Comparison of ENCODE assay signal across 34 cellular contexts in genomic region chr2:76455910-76456309, GRCh38.
A peak's percentile ranks its signal among the peaks of the same experiment; 100 is the strongest.
DNase-seq lines count a peak whose midpoint lies in the region; ATAC-seq, FAIRE-seq and TF ChIP-seq lines count a peak whose summit lies in the region.
"Had no signal": no experiment of that assay in that cellular context is flagged by ENCODE, and none has a peak within 500 bp of the region (broad histone marks: within the 10 kb centered on the region; RNA-seq: fewer than 3 reads in every experiment).

No MANE protein-coding gene starts in this region.

- TF ChIP-seq POLR2A in HepG2 (IDR thresholded peaks at IDR 0.05; ENCODE audit: insufficient read depth in 1 of 2, low read depth in 2 of 2, low read length in 2 of 2): no peak
- TF ChIP-seq POLR2A in right lobe of liver (IDR thresholded peaks at IDR 0.05): no peak
- no peak for TF ChIP-seq POLR2A in A549 (IDR thresholded peaks at IDR 0.05; ENCODE audit: low read length)
- no peak for TF ChIP-seq POLR2A in transverse colon (IDR thresholded peaks at IDR 0.05)

- H3K4me1 ChIP-seq in HepG2 (ENCODE audit: insufficient read depth, low read length) (no peaks in the 10 kb centered on the region), right lobe of liver (no peaks in the 10 kb centered on the region), A549 (no peaks in the 10 kb centered on the region), transverse colon (no peaks in the 10 kb centered on the region)
- H3K4me1 ChIP-seq: BE2C, BLaER1, Caco-2 had no signal

- H3K9ac ChIP-seq in HepG2 (ENCODE audit: insufficient read depth, low read depth, low read length): no peak overlapping the region
- no peak overlapping the region for H3K9ac ChIP-seq in neural cell (ENCODE audit: low read length)
- H3K9ac ChIP-seq: BLaER1; BLaER1 treated with 17β-estradiol and CSF1 and Interleukin-3, amounts not matched to agents 10 nM and 100 nM had no signal

- H4K20me1 ChIP-seq in HepG2 (ENCODE audit: insufficient read depth, low read length) (no peaks in the 10 kb centered on the region), neural cell (ENCODE audit: insufficient read depth) (no peaks in the 10 kb centered on the region)
- H4K20me1 ChIP-seq: BLaER1; BLaER1 treated with 17β-estradiol and CSF1 and Interleukin-3, amounts not matched to agents 10 nM and 100 nM had no signal

- H3K4me3 Mint-ChIP-seq in type B pancreatic cell: no peak overlapping the region
- H3K4me3 Mint-ChIP-seq: B cell; CD14-positive monocyte; CD4-positive, alpha-beta memory T cell; CD4-positive, alpha-beta T cell; CD4-positive, CD25-positive, alpha-beta regulatory T cell; CD8-positive, alpha-beta memory T cell; CD8-positive, alpha-beta T cell had no signal

- H3K36me3 Mint-ChIP-seq in type B pancreatic cell: no peaks in the 10 kb centered on the region
- H3K36me3 Mint-ChIP-seq: CD14-positive monocyte; CD4-positive, alpha-beta memory T cell; CD4-positive, CD25-positive, alpha-beta regulatory T cell; CD8-positive, alpha-beta memory T cell; CD8-positive, alpha-beta T cell had no signal

- CTCF ChIA-PET in HepG2 (lab: Yijun Ruan, JAX; ENCODE audit: low intra/inter-chr PET ratio, low total read pairs) (no interaction called here), A549 (lab: Yijun Ruan, JAX) (no interaction called here)

- H3K4me2 ChIP-seq in HepG2 (ENCODE audit: low read depth, low read length) (no peak overlapping the region), A549 (no peak overlapping the region), neural cell (ENCODE audit: low read length) (no peak overlapping the region)
- H3K4me2 ChIP-seq: BLaER1; BLaER1 treated with 17β-estradiol and CSF1 and Interleukin-3, amounts not matched to agents 10 nM and 100 nM had no signal

- ATAC-seq in HepG2: no peak
- no peak for ATAC-seq in right lobe of liver
- ATAC-seq in A549: no peak
- ATAC-seq: CD8-positive, alpha-beta T cell had no signal

- no peak overlapping the region for H3K27ac Mint-ChIP-seq in type B pancreatic cell
- H3K27ac Mint-ChIP-seq: B cell; CD14-positive monocyte; CD4-positive, alpha-beta memory T cell; CD4-positive, alpha-beta T cell; CD4-positive, CD25-positive, alpha-beta regulatory T cell; CD8-positive, alpha-beta memory T cell; CD8-positive, alpha-beta T cell had no signal

- FAIRE-seq in HepG2 (lab: Jason Lieb, UNC) (peak; percentile 8), A549 (lab: Jason Lieb, UNC) (no peak)
- FAIRE-seq: A204.1, D721Med had no signal

- WGBS in HepG2 (ENCODE audit: low lambda C conversion rate): 9% methylated on average over 2 of the region's 2 CpGs
- WGBS in right lobe of liver (ENCODE audit: insufficient coverage, low coverage, low lambda C conversion rate, missing lambda C conversion rate): 57% methylated on average over 2 of the region's 2 CpGs
- WGBS in A549 (ENCODE audit: missing lambda C conversion rate): 24% methylated on average over 2 of the region's 2 CpGs
- WGBS in transverse colon (ENCODE audit: low coverage in 1 of 2), 2 donors: 63 to 85% methylated on average over 2 of the region's 2 CpGs

- no peaks in the 10 kb centered on the region for H3K9me2 ChIP-seq in neural cell (ENCODE audit: insufficient read depth, low read length)

- H3K9me3 Mint-ChIP-seq in type B pancreatic cell: no peaks in the 10 kb centered on the region

- no peak for DNase-seq in HepG2 (ENCODE audit: low spot score)
- DNase-seq in right lobe of liver: no peak
- DNase-seq in A549 (ENCODE audit: low read depth in 1 of 2, low spot score in 1 of 2): no peak
- no peak for DNase-seq in type B pancreatic cell (ENCODE audit: extremely low spot score, unreplicated experiment)
- DNase-seq in transverse colon: no peak
- DNase-seq: 8988T; ACHN; AML-193; BE2C; C1 segment of cervical spinal cord; Caco-2; Calu3; CD4-positive, alpha-beta memory T cell; CD4-positive, alpha-beta T cell; CD4-positive, CD25-positive, alpha-beta regulatory T cell; CD8-positive, alpha-beta memory T cell; CD8-positive, alpha-beta T cell; COR-L47; DMS 273 treated with DMSO at 0.1 percent for 48 hours; DMS153; DMS53; DMS79; DMS79 treated with DMSO at 0.1 percent for 48 hours; DND-41; EL had no signal

- TF ChIP-seq RAD21 in HepG2 (CRISPR knock-in tag; IDR thresholded peaks at IDR 0.05): no peak
- no peak for TF ChIP-seq RAD21 in A549 (conservative IDR thresholded peaks at IDR 0.05 in 1 of 2, IDR thresholded peaks at IDR 0.05 in 1 of 2)
- TF ChIP-seq RAD21 in neural cell (conservative IDR thresholded peaks at IDR 0.05): no peak

- peaks cover 4% of the 10 kb centered on the region for H3K27me3 Mint-ChIP-seq in type B pancreatic cell
- H3K27me3 Mint-ChIP-seq: B cell; CD4-positive, alpha-beta memory T cell; CD4-positive, alpha-beta T cell; CD4-positive, CD25-positive, alpha-beta regulatory T cell; CD8-positive, alpha-beta memory T cell had no signal

- TF ChIP-seq EP300 in HepG2 (IDR thresholded peaks at IDR 0.05; ENCODE audit: low read depth in 2 of 2, low read length in 2 of 2) (no peak), HepG2 (CRISPR knock-in tag; IDR thresholded peaks at IDR 0.05; ENCODE audit: borderline replicate concordance) (no peak), A549 (IDR thresholded peaks at IDR 0.05) (no peak), neural cell (conservative IDR thresholded peaks at IDR 0.05; ENCODE audit: poor library complexity, severe bottlenecking) (peak; percentile 76), transverse colon (IDR thresholded peaks at IDR 0.05; ENCODE audit: low read depth) (no peak)

- H3K27me3 ChIP-seq in HepG2 (ENCODE audit: control insufficient read depth in 1 of 2, insufficient read depth in 2 of 2, low read length in 2 of 2) (no peaks in the 10 kb centered on the region), right lobe of liver (no peaks in the 10 kb centered on the region), neural cell (ENCODE audit: insufficient read depth, low read depth, low read length) (no peaks in the 10 kb centered on the region), transverse colon (no peaks in the 10 kb centered on the region)
- H3K27me3 ChIP-seq: BE2C; BLaER1; BLaER1 treated with 17β-estradiol and CSF1 and Interleukin-3, amounts not matched to agents 10 nM and 100 nM had no signal

- no peaks in the 10 kb centered on the region for H3F3A ChIP-seq in neural cell (ENCODE audit: insufficient read depth, low read length, poor library complexity, severe bottlenecking)

- BruUV-seq in HepG2 (replicated peaks; lab: Mats Ljungman, UMichigan): no TSS peak

- no peaks in the 10 kb centered on the region for H3K4me1 Mint-ChIP-seq in type B pancreatic cell (ENCODE audit: unreplicated experiment)
- H3K4me1 Mint-ChIP-seq: B cell; CD14-positive monocyte; CD4-positive, alpha-beta memory T cell; CD4-positive, CD25-positive, alpha-beta regulatory T cell; CD8-positive, alpha-beta memory T cell had no signal

- TF ChIP-seq CTCF in HepG2 (CRISPR knock-in tag; IDR thresholded peaks at IDR 0.05) (no peak), right lobe of liver (IDR thresholded peaks at IDR 0.05) (no peak), A549 (IDR thresholded peaks at IDR 0.05) (no peak), neural cell (IDR thresholded peaks at IDR 0.05; ENCODE audit: poor library complexity, severe bottlenecking) (no peak), type B pancreatic cell (conservative IDR thresholded peaks at IDR 0.05) (no peak), transverse colon (IDR thresholded peaks at IDR 0.05) (no peak)

- in situ Hi-C loops in HepG2 (cut with HindIII; ENCODE audit: extremely low pct_ligation_motif_present, low pct_unique_long_range_greater_than_20kb): no loop called here
- in situ Hi-C loops in transverse colon (cut with MboI; ENCODE audit: low pct_ligation_motif_present in 1 of 4, low pct_unique_long_range_greater_than_20kb in 1 of 4, low sequenced_read_pairs in 3 of 4): no loop called here

- H3K36me3 ChIP-seq in HepG2 (replicated peaks in 1 of 2; ENCODE audit: control insufficient read depth in 1 of 2, insufficient read depth in 2 of 2, low read length in 2 of 2) (no peaks in the 10 kb centered on the region), right lobe of liver (no peaks in the 10 kb centered on the region), neural cell (ENCODE audit: insufficient read depth, low read length) (no peaks in the 10 kb centered on the region), transverse colon (no peaks in the 10 kb centered on the region)
- H3K36me3 ChIP-seq: BE2C; BLaER1; BLaER1 treated with 17β-estradiol and CSF1 and Interleukin-3, amounts not matched to agents 10 nM and 100 nM had no signal

- H2AFZ ChIP-seq in HepG2 (ENCODE audit: low read length) (no peak overlapping the region), neural cell (ENCODE audit: low read depth, low read length) (no peak overlapping the region)

- POLR2A ChIA-PET in HepG2 (lab: Yijun Ruan, JAX) (no interaction called here), A549 (lab: Yijun Ruan, JAX) (no interaction called here)

- H3K79me2 ChIP-seq in HepG2 (ENCODE audit: insufficient read depth, low read length): no peaks in the 10 kb centered on the region
- H3K79me2 ChIP-seq in neural cell (replicated peaks; ENCODE audit: insufficient read depth, low read length): no peaks in the 10 kb centered on the region

- intact Hi-C loops in HepG2 (cut with micrococcal nuclease; ENCODE audit: unreplicated experiment) (no loop called here), right lobe of liver (cut with DNase I) (no loop called here), transverse colon (cut with DNase I; ENCODE audit: low total_unique reads) (no loop called here)

- H3K27ac ChIP-seq in HepG2 (ENCODE audit: extremely low read length, insufficient read depth, low read length) (no peak overlapping the region), right lobe of liver (no peak overlapping the region), A549 (no peak overlapping the region), neural cell (ENCODE audit: low read length) (no peak overlapping the region), transverse colon (no peak overlapping the region)
- H3K27ac ChIP-seq: 22Rv1; BLaER1; BLaER1 treated with 17β-estradiol and CSF1 and Interleukin-3, amounts not matched to agents 10 nM and 100 nM; C4-2B had no signal

- H3K9me3 ChIP-seq in HepG2 (ENCODE audit: low read length) (no peaks in the 10 kb centered on the region), right lobe of liver (no peaks in the 10 kb centered on the region), A549 (no peaks in the 10 kb centered on the region), neural cell (ENCODE audit: low read length) (no peaks in the 10 kb centered on the region), transverse colon (no peaks in the 10 kb centered on the region)
- H3K9me3 ChIP-seq: BE2C; BLaER1; BLaER1 treated with 17β-estradiol and CSF1 and Interleukin-3, amounts not matched to agents 10 nM and 100 nM; Caco-2 had no signal

- H3K4me3 ChIP-seq in HepG2 (replicated peaks in 1 of 3; ENCODE audit: insufficient read depth in 1 of 3, low read depth in 2 of 3, low read length in 3 of 3) (no peak overlapping the region), right lobe of liver (no peak overlapping the region), A549 (no peak overlapping the region), neural cell (ENCODE audit: low read length) (no peak overlapping the region), transverse colon (no peak overlapping the region)
- H3K4me3 ChIP-seq: BLaER1; BLaER1 treated with 17β-estradiol and CSF1 and Interleukin-3, amounts not matched to agents 10 nM and 100 nM had no signal

TF ChIP-seq in A549, 52 proteins besides CTCF, POLR2A, EP300 and RAD21 (continues in another document):
- TF ChIP-seq JUNB (IDR thresholded peaks at IDR 0.05): no peak

TF ChIP-seq in neural cell, 6 proteins besides CTCF, POLR2A, EP300 and RAD21 (continues in another document):
- no peak for TF ChIP-seq SMC3 (conservative IDR thresholded peaks at IDR 0.05; ENCODE audit: poor library complexity)
